In the genomic region with DNA sequence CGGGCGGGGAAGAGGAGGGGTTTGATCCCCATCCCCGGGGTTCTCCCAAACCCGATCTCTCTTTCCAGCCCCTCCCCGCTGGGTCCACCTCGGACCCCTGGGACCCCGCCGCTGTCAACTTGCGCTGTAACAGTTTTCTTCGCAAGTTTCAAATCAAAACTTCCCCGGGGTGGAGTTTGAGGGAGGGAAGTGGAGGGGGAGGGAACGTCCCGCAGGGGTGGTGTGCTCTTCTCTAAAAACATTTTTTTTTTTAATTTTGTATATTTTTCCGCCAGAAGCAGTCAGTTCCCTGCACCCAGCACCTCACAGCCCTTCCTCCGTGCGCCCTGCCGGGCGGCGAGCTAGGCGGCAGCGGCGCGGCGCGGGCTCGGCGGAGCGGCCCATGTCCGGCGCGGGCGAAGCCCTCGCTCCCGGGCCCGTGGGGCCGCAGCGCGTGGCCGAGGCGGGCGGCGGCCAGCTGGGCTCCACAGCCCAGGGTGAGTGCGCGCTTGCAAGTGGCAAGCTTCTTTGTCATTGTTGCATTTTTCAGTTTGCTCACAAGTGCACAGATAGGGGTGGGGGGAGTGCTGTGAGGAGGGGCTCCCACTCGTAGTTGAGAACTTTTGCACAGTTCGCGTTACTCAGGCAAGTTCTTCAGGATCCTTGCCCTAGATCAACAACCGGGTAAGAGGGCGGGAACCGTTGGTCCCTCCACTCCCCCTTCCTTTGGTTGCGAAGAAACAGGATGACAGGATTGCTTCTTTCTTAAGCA, we compare ENCODE assay signal across 8 cellular contexts. TPM values are rescaled to one million over a fixed set of nuclear protein-coding genes. Genes with fewer than 3 reads are reported as not detected.
A peak's percentile ranks its signal among the peaks of the same experiment; 100 is the strongest.
DNase-seq lines count a peak whose midpoint lies in the region; ATAC-seq lines count a peak whose summit lies in the region.

No MANE protein-coding gene starts in this region.

- peak; percentile 73 for DNase-seq in Caki2 (ENCODE audit: low read depth)
- peak; percentile 56 for DNase-seq in HS-5 (ENCODE audit: low read depth)
- DNase-seq in UCSD-AML1 (lab: John Stamatoyannopoulos, UW; ENCODE audit: unreplicated experiment): peak; percentile 51
- DNase-seq in central memory CD4-positive, alpha-beta T cell: peak; percentile 67
- peak; percentile 51 for DNase-seq in left lobe of liver (ENCODE audit: low spot score)
- DNase-seq in stimulated activated CD4-positive, alpha-beta T cell treated with anti-CD3 and anti-CD28 coated beads, TNF-alpha, amount 100 ng/mL, for 1 hour (ENCODE audit: low read depth in 3 of 3, low spot score in 1 of 3): peak in 2 of 3 donors; percentile 18 to 32
- DNase-seq in occipital lobe (lab: John Stamatoyannopoulos, UW): no peak

- peak; percentile 32 for ATAC-seq in GM21381 (IDR thresholded peaks at IDR 0.05; ENCODE audit: unreplicated experiment)
- peak; percentile 67 for ATAC-seq in left lobe of liver

- in situ Hi-C loops in Caki2 (cut with HindIII; ENCODE audit: low pct_unique_long_range_greater_than_20kb, low sequenced_read_pairs): no loop called here

RNA-seq across cellular contexts. Expression of gene MDFIC, which starts 0.9 kb away (rescaled TPM):
- 17.8 and 18.6 TPM in 2 replicates for total RNA-seq in Caki2 (2014; rRNA removed; shearing (Covaris generic); ENCODE audit: low replicate concordance)
- total RNA-seq in left lobe of liver: 8.0 TPM
- total RNA-seq in occipital lobe: 7.0 TPM
